ENCODE assay signal across 5 cellular contexts in genomic region chr1:207525239-207525638, GRCh38. TPM values are rescaled to one million over a fixed set of nuclear protein-coding genes. Genes with fewer than 3 reads are reported as not detected.
"Had no signal": no experiment of that assay in that cellular context is flagged by ENCODE, and none has a peak within 500 bp of the region (broad histone marks: within the 10 kb centered on the region; RNA-seq: fewer than 3 reads in every experiment).

No MANE protein-coding gene starts in this region.

RNA-seq across cellular contexts. Expression of gene CR1, which starts 29.3 kb away (rescaled TPM):
- total RNA-seq: LHCN-M2, MCF 10A, NCI-H460, PC-3, SJSA1 had no signal
